In genomic region chr20:10674684-10675455, GRCh38 we compare ENCODE assay signal across 1 cellular context.
TF ChIP-seq lines count a peak whose summit lies in the region.

No MANE protein-coding gene starts in this region.

TF ChIP-seq in HepG2, 621 proteins besides CTCF, POLR2A, EP300 and RAD21 (continued from another document and continues in another):
- peak; percentile 62; the same call in 1 of the 2 replicates for TF ChIP-seq ZNF232 (CRISPR knock-in tag; IDR thresholded peaks at IDR 0.05; ENCODE audit: borderline replicate concordance)
- peak; percentile 49 for TF ChIP-seq ZC3H13 (CRISPR knock-in tag; IDR thresholded peaks at IDR 0.05)
- peak; percentile 89; the same call in 1 of the 2 replicates for TF ChIP-seq TOPORS (CRISPR knock-in tag; IDR thresholded peaks at IDR 0.05)
- TF ChIP-seq ZNF766 (CRISPR knock-in tag; IDR thresholded peaks at IDR 0.05; ENCODE audit: borderline replicate concordance), result no peak; the same call in 1 of the 2 replicates
- no peak for TF ChIP-seq TERF1 (CRISPR knock-in tag; IDR thresholded peaks at IDR 0.05)
- no peak; the same call in 1 of the 2 replicates for TF ChIP-seq ZNF660 (CRISPR knock-in tag; IDR thresholded peaks at IDR 0.05; ENCODE audit: borderline replicate concordance, low read depth)
- TF ChIP-seq YEATS4 (CRISPR knock-in tag; IDR thresholded peaks at IDR 0.05; ENCODE audit: borderline replicate concordance), result peak; percentile 34; the same call in 1 of the 2 replicates
- TF ChIP-seq ZNF550 (CRISPR knock-in tag; IDR thresholded peaks at IDR 0.05; ENCODE audit: borderline replicate concordance), result no peak
- peak; percentile 55; the same call in 1 of the 2 replicates for TF ChIP-seq ZSCAN25 (CRISPR knock-in tag; IDR thresholded peaks at IDR 0.05)
- no peak for TF ChIP-seq ZNF446 (CRISPR knock-in tag; IDR thresholded peaks at IDR 0.05)
- peak; percentile 93; the same call in 1 of the 2 replicates for TF ChIP-seq ZNF839 (CRISPR knock-in tag; IDR thresholded peaks at IDR 0.05; ENCODE audit: borderline replicate concordance)
- TF ChIP-seq HOMEZ (CRISPR knock-in tag; IDR thresholded peaks at IDR 0.05; ENCODE audit: low read depth), result peak; percentile 61; the same call in 1 of the 2 replicates
- TF ChIP-seq CHD4 (IDR thresholded peaks at IDR 0.05; ENCODE audit: borderline replicate concordance, low read length), result no peak; the same call in 1 of the 2 replicates
- TF ChIP-seq ZGPAT (CRISPR knock-in tag; IDR thresholded peaks at IDR 0.05), result peak; percentile 78
- peak; percentile 59; the same call in 1 of the 2 replicates for TF ChIP-seq SMC3 (IDR thresholded peaks at IDR 0.05; ENCODE audit: low read length)
- 0 out of 2 replicates have a peak, but pooled peaks have one; percentile 10 for TF ChIP-seq ZNF484 (CRISPR knock-in tag; IDR thresholded peaks at IDR 0.05; ENCODE audit: borderline replicate concordance, low read depth)
- peak; percentile 85 for TF ChIP-seq RXRA (CRISPR knock-in tag; IDR thresholded peaks at IDR 0.05)
- peak; percentile 70 for TF ChIP-seq MIER2 (CRISPR knock-in tag; IDR thresholded peaks at IDR 0.05)
- TF ChIP-seq ZNF367 (CRISPR knock-in tag; IDR thresholded peaks at IDR 0.05; ENCODE audit: borderline replicate concordance), result 0 out of 2 replicates have a peak, but pooled peaks have one; percentile 2
- peak; percentile 98 for TF ChIP-seq AGO2 (optimal IDR thresholded peaks at IDR 0.05; ENCODE audit: low read depth, low read length)
- TF ChIP-seq ZSCAN21 (CRISPR knock-in tag; IDR thresholded peaks at IDR 0.05; ENCODE audit: borderline replicate concordance), result peak; percentile 100
- TF ChIP-seq ZBTB49 (CRISPR knock-in tag; IDR thresholded peaks at IDR 0.05; ENCODE audit: borderline replicate concordance), result no peak
- 0 out of 2 replicates have a peak, but pooled peaks have one; percentile 10 for TF ChIP-seq ZNF710 (CRISPR knock-in tag; IDR thresholded peaks at IDR 0.05; ENCODE audit: borderline replicate concordance)
- 0 out of 2 replicates have a peak, but pooled peaks have one; percentile 15 for TF ChIP-seq BORCS8-MEF2B (CRISPR knock-in tag; IDR thresholded peaks at IDR 0.05)
- no peak for TF ChIP-seq HOXA5 (CRISPR knock-in tag; IDR thresholded peaks at IDR 0.05)
- TF ChIP-seq ZNF512B (CRISPR knock-in tag; IDR thresholded peaks at IDR 0.05; ENCODE audit: borderline replicate concordance), result no peak
- peak; percentile 51; the same call in 1 of the 2 replicates for TF ChIP-seq DR1 (CRISPR knock-in tag; IDR thresholded peaks at IDR 0.05)
- no peak; the same call in 1 of the 2 replicates for TF ChIP-seq MAF1 (CRISPR knock-in tag; IDR thresholded peaks at IDR 0.05; ENCODE audit: borderline replicate concordance)
- TF ChIP-seq ZNF576 (CRISPR knock-in tag; IDR thresholded peaks at IDR 0.05), result no peak; the same call in 1 of the 2 replicates
- TF ChIP-seq ZNF646 (CRISPR knock-in tag; IDR thresholded peaks at IDR 0.05), result no peak
- peak; percentile 73; the same call in 1 of the 2 replicates for TF ChIP-seq ZNF605 (CRISPR knock-in tag; IDR thresholded peaks at IDR 0.05)
- peak; percentile 15; the same call in 1 of the 2 replicates for TF ChIP-seq ZNF563 (CRISPR knock-in tag; IDR thresholded peaks at IDR 0.05)
- TF ChIP-seq FOXO4 (CRISPR knock-in tag; conservative IDR thresholded peaks at IDR 0.05), result no peak
- peak; percentile 55; the same call in 1 of the 2 replicates for TF ChIP-seq ZNF556 (CRISPR knock-in tag; IDR thresholded peaks at IDR 0.05; ENCODE audit: borderline replicate concordance)
- no peak for TF ChIP-seq ZNF335 (CRISPR knock-in tag; IDR thresholded peaks at IDR 0.05)
- TF ChIP-seq FOXK2 (IDR thresholded peaks at IDR 0.05), result no peak
